ENCODE assay signal across 29 cellular contexts in genomic region chr10:131814567-131815290, GRCh38.
A peak's percentile ranks its signal among the peaks of the same experiment; 100 is the strongest.
DNase-seq lines count a peak whose midpoint lies in the region; ATAC-seq and TF ChIP-seq lines count a peak whose summit lies in the region.
"Had no signal": no experiment of that assay in that cellular context is flagged by ENCODE, and none has a peak within 500 bp of the region (broad histone marks: within the 10 kb centered on the region; RNA-seq: fewer than 3 reads in every experiment).

No MANE protein-coding gene starts in this region.

- WGBS in heart right ventricle, 2 donors = 62 to 71% methylated on average over 24 of the region's 24 CpGs

- peaks cover 0 to 66% (median 57%) of the 10 kb centered on the region in 7 donors for H3K27me3 ChIP-seq in heart right ventricle
- H3K27me3 ChIP-seq: testis had no signal

- H3K36me3 Mint-ChIP-seq in type B pancreatic cell = no peaks in the 10 kb centered on the region
- H3K36me3 Mint-ChIP-seq: activated naive CD8-positive, alpha-beta T cell; stimulated activated naive B cell treated with anti-CD40 and anti-IgM and Interleukin-4, amounts not matched to agents 10 μg/mL and 1 μg/mL and 100 μg/mL, for 72 hours; T-cell had no signal

- H3K4me1 Mint-ChIP-seq in type B pancreatic cell (ENCODE audit: unreplicated experiment) = peaks cover 13% of the 10 kb centered on the region
- H3K4me1 Mint-ChIP-seq: nephron; stimulated activated naive B cell treated with anti-CD40 and anti-IgM and Interleukin-4, amounts not matched to agents 10 μg/mL and 1 μg/mL and 100 μg/mL, for 72 hours; T-cell had no signal

- H3K9me3 Mint-ChIP-seq in type B pancreatic cell = no peaks in the 10 kb centered on the region
- H3K9me3 Mint-ChIP-seq: activated T-helper 2 cell treated with anti-CD3 and anti-CD28 coated beads, Interferon-gamma antibody, Interleukin-2, Interleukin-4, amounts not matched to agents 10 μg/mL and 5 μg/mL and 100 μg/mL, durations not matched to agents 14 hours and 24 hours and 36 hours; CD4-positive, alpha-beta T cell; nephron; stimulated activated naive B cell treated with anti-CD40 and anti-IgM and Interleukin-4, amounts not matched to agents 10 μg/mL and 1 μg/mL and 100 μg/mL, for 72 hours; T-cell had no signal

- no peak for TF ChIP-seq CTCF in heart right ventricle (IDR thresholded peaks at IDR 0.05)
- no peak for TF ChIP-seq CTCF in type B pancreatic cell (conservative IDR thresholded peaks at IDR 0.05)

- no peak overlapping the region for H3K27ac ChIP-seq in heart right ventricle
- H3K27ac ChIP-seq: gastrocnemius medialis, KMS-11, testis had no signal

- ATAC-seq in Right ventricle myocardium inferior (no peak), heart right ventricle (no peak), HG03135 (IDR thresholded peaks at IDR 0.05; ENCODE audit: unreplicated experiment) (no peak)
- ATAC-seq: esophagus mucosa; gastrocnemius medialis; stimulated activated naive B cell treated with anti-CD40 and anti-IgM and Interleukin-4, amounts not matched to agents 10 μg/mL and 1 μg/mL and 100 μg/mL, for 72 hours; T-cell had no signal

- intact Hi-C loops in Right ventricle myocardium inferior (cut with DNase I) (no loop called here), heart right ventricle (cut with DNase I) (no loop called here)

- H3K4me3 Mint-ChIP-seq in type B pancreatic cell = no peak overlapping the region
- H3K4me3 Mint-ChIP-seq: activated naive CD8-positive, alpha-beta T cell; CD4-positive, alpha-beta T cell; nephron; stimulated activated naive B cell treated with anti-CD40 and anti-IgM and Interleukin-4, amounts not matched to agents 10 μg/mL and 1 μg/mL and 100 μg/mL, for 72 hours; T-cell had no signal

- no peak overlapping the region for H3K4me3 ChIP-seq in heart right ventricle
- H3K4me3 ChIP-seq: gastrocnemius medialis, smooth muscle cell, testis had no signal

- no peaks in the 10 kb centered on the region for H3K36me3 ChIP-seq in heart right ventricle
- H3K36me3 ChIP-seq: gastrocnemius medialis had no signal

- H3K4me1 ChIP-seq in heart right ventricle = no peaks in the 10 kb centered on the region
- H3K4me1 ChIP-seq: gastrocnemius medialis, testis had no signal

- no peak overlapping the region for H3K27ac Mint-ChIP-seq in type B pancreatic cell
- H3K27ac Mint-ChIP-seq: activated naive CD8-positive, alpha-beta T cell; activated T-helper 2 cell treated with anti-CD3 and anti-CD28 coated beads, Interferon-gamma antibody, Interleukin-2, Interleukin-4, amounts not matched to agents 10 μg/mL and 5 μg/mL and 100 μg/mL, durations not matched to agents 14 hours and 24 hours and 36 hours; CD4-positive, alpha-beta T cell; nephron; stimulated activated naive B cell treated with anti-CD40 and anti-IgM and Interleukin-4, amounts not matched to agents 10 μg/mL and 1 μg/mL and 100 μg/mL, for 72 hours; T-cell had no signal

- H3K27me3 Mint-ChIP-seq in type B pancreatic cell = peaks cover 33% of the 10 kb centered on the region

- DNase-seq in Right ventricle myocardium inferior (ENCODE audit: missing footprints) = peak; percentile 51
- DNase-seq in heart right ventricle = no peak
- peak; percentile 42 for DNase-seq in ecto neural progenitor cell (ENCODE audit: low spot score)
- DNase-seq in mesenteric fat pad (ENCODE audit: low spot score) = peak; percentile 67
- DNase-seq in type B pancreatic cell (ENCODE audit: extremely low spot score, unreplicated experiment) = peak; percentile 58
- DNase-seq in AG08396 (ENCODE audit: low spot score) = no peak
- DNase-seq in HuH-7 (ENCODE audit: low spot score) = no peak
- DNase-seq: activated CD4-positive, alpha-beta T cell treated with anti-CD3 and anti-CD28 coated beads for 1 hour; CD4-positive, alpha-beta T cell; cerebellar nuclear complex; DMS153; effector memory CD4-positive, alpha-beta T cell; gastrocnemius medialis; kidney glomerular epithelial cell; midbrain; NCI-H187 treated with DMSO at 0.1 percent for 48 hours; NCI-H2227 treated with DMSO at 0.1 percent for 48 hours; NCI-H774; SIG-M5; stimulated activated naive B cell treated with anti-CD40 and anti-IgM and Interleukin-4, amounts not matched to agents 10 μg/mL and 1 μg/mL and 100 μg/mL, for 72 hours; T-cell; testis had no signal

- H3K9me3 ChIP-seq in heart right ventricle = no peaks in the 10 kb centered on the region
- H3K9me3 ChIP-seq: gastrocnemius medialis, testis had no signal

Comparison
In these comparisons a context has a peak if more than half of its experiments do, and no peak if none do; other contexts are left out.
1. DNase-seq: peak in Right ventricle myocardium inferior (single experiment), ecto neural progenitor cell (single experiment), mesenteric fat pad (single experiment) and type B pancreatic cell (single experiment); none in heart right ventricle (0 of 2), AG08396 (single experiment) and HuH-7 (single experiment).